ENCODE assay signal across 8 cellular contexts in the genomic region with DNA sequence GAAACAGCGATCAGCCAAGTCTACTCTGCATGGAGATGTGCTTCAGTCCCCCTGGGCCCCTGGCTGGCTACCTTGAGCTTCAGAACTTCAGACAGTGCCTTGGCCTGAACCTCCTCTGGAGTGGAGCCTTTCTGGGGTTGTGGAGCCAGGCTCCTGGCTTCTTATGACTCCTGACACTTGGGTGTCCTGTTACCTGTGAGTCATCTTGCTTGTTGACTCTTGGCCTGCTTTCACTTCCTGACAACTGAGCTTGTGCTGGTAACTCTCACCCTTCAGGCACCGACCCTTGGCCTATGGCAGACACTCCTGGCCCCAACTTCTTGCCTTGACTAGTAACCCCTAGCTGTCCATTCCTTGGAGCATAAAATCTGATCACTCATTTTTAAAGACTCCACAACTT. TPM values are rescaled to one million over a fixed set of nuclear protein-coding genes. Genes with fewer than 3 reads are reported as not detected.
DNase-seq lines count a peak whose midpoint lies in the region; ATAC-seq, FAIRE-seq and TF ChIP-seq lines count a peak whose summit lies in the region.

No MANE protein-coding gene starts in this region.

- peak; percentile 78 for DNase-seq in DMS53 treated with DMSO at 0.1 percent for 48 hours (lab: John Stamatoyannopoulos, UW; ENCODE audit: unreplicated experiment)
- peak; percentile 22 for DNase-seq in activated CD8-positive, alpha-beta T cell treated with anti-CD3 and anti-CD28 coated beads for 36 hours
- DNase-seq in nephron progenitor cell: peak; percentile 10
- DNase-seq in activated T-helper 2 cell treated with anti-CD3 and anti-CD28 coated beads, Interferon-gamma antibody, Interleukin-2, Interleukin-4, amounts not matched to agents 10 μg/mL and 5 μg/mL and 100 μg/mL, durations not matched to agents 14 hours and 24 hours and 36 hours (ENCODE audit: low spot score): no peak
- no peak for DNase-seq in GM19239 (ENCODE audit: insufficient read length, low spot score)

- intact Hi-C loops in activated CD8-positive, alpha-beta T cell treated with anti-CD3 and anti-CD28 coated beads for 36 hours (cut with micrococcal nuclease): no loop called here
- intact Hi-C loops in activated T-helper 2 cell treated with anti-CD3 and anti-CD28 coated beads, Interferon-gamma antibody, Interleukin-2, Interleukin-4, amounts not matched to agents 10 μg/mL and 5 μg/mL and 100 μg/mL, durations not matched to agents 14 hours and 24 hours and 36 hours (cut with micrococcal nuclease): no loop called here

- no peaks in the 10 kb centered on the region for H3K36me3 Mint-ChIP-seq in activated CD8-positive, alpha-beta T cell treated with anti-CD3 and anti-CD28 coated beads for 36 hours (ENCODE audit: low read depth)
- peaks cover 4% of the 10 kb centered on the region for H3K36me3 Mint-ChIP-seq in nephron progenitor cell (ENCODE audit: low read depth)
- no peaks in the 10 kb centered on the region for H3K36me3 Mint-ChIP-seq in activated T-helper 2 cell treated with anti-CD3 and anti-CD28 coated beads, Interferon-gamma antibody, Interleukin-2, Interleukin-4, amounts not matched to agents 10 μg/mL and 5 μg/mL and 100 μg/mL, durations not matched to agents 14 hours and 24 hours and 36 hours (ENCODE audit: low read depth)

- no peak overlapping the region for H3K4me3 Mint-ChIP-seq in activated CD8-positive, alpha-beta T cell treated with anti-CD3 and anti-CD28 coated beads for 36 hours
- no peak overlapping the region for H3K4me3 Mint-ChIP-seq in nephron progenitor cell
- no peak overlapping the region for H3K4me3 Mint-ChIP-seq in activated T-helper 2 cell treated with anti-CD3 and anti-CD28 coated beads, Interferon-gamma antibody, Interleukin-2, Interleukin-4, amounts not matched to agents 10 μg/mL and 5 μg/mL and 100 μg/mL, durations not matched to agents 14 hours and 24 hours and 36 hours (ENCODE audit: low read depth)

- ATAC-seq in GM21367 (IDR thresholded peaks at IDR 0.05; ENCODE audit: unreplicated experiment): peak; percentile 88
- ATAC-seq in HG03460 (IDR thresholded peaks at IDR 0.05; ENCODE audit: unreplicated experiment): peak; percentile 88
- ATAC-seq in activated CD8-positive, alpha-beta T cell treated with anti-CD3 and anti-CD28 coated beads for 36 hours: peak; percentile 77
- no peak for ATAC-seq in HG03457 (IDR thresholded peaks at IDR 0.05; ENCODE audit: unreplicated experiment)

- POLR2A ChIA-PET in activated CD8-positive, alpha-beta T cell treated with anti-CD3 and anti-CD28 coated beads for 36 hours (lab: Charles Lee): no interaction called here

- FAIRE-seq in GM19239 (lab: Jason Lieb, UNC): no peak

- peaks cover 3% of the 10 kb centered on the region for H3K9me3 Mint-ChIP-seq in activated CD8-positive, alpha-beta T cell treated with anti-CD3 and anti-CD28 coated beads for 36 hours
- peaks cover 18% of the 10 kb centered on the region for H3K9me3 Mint-ChIP-seq in nephron progenitor cell
- no peaks in the 10 kb centered on the region for H3K9me3 Mint-ChIP-seq in activated T-helper 2 cell treated with anti-CD3 and anti-CD28 coated beads, Interferon-gamma antibody, Interleukin-2, Interleukin-4, amounts not matched to agents 10 μg/mL and 5 μg/mL and 100 μg/mL, durations not matched to agents 14 hours and 24 hours and 36 hours

- no peaks in the 10 kb centered on the region for H3K27me3 Mint-ChIP-seq in activated CD8-positive, alpha-beta T cell treated with anti-CD3 and anti-CD28 coated beads for 36 hours
- peaks cover 4% of the 10 kb centered on the region for H3K27me3 Mint-ChIP-seq in nephron progenitor cell (ENCODE audit: low read depth, poor library complexity)
- peaks cover 2% of the 10 kb centered on the region for H3K27me3 Mint-ChIP-seq in activated T-helper 2 cell treated with anti-CD3 and anti-CD28 coated beads, Interferon-gamma antibody, Interleukin-2, Interleukin-4, amounts not matched to agents 10 μg/mL and 5 μg/mL and 100 μg/mL, durations not matched to agents 14 hours and 24 hours and 36 hours (ENCODE audit: low read depth)

- no peak for TF ChIP-seq CTCF in activated CD8-positive, alpha-beta T cell treated with anti-CD3 and anti-CD28 coated beads for 36 hours (IDR thresholded peaks at IDR 0.05)
- no peak for TF ChIP-seq CTCF in nephron progenitor cell (IDR thresholded peaks at IDR 0.05)

- CTCF ChIA-PET in activated CD8-positive, alpha-beta T cell treated with anti-CD3 and anti-CD28 coated beads for 36 hours (lab: Charles Lee): interaction anchor here (0.5 to 1.3 kb wide), 2 partner anchors 15 to 194 kb away, joined by 3 to 7 read pairs; no protein-coding TSS in a partner anchor

- H3K4me1 Mint-ChIP-seq in activated CD8-positive, alpha-beta T cell treated with anti-CD3 and anti-CD28 coated beads for 36 hours (ENCODE audit: low read depth): no peaks in the 10 kb centered on the region
- peaks cover 16% of the 10 kb centered on the region for H3K4me1 Mint-ChIP-seq in nephron progenitor cell
- H3K4me1 Mint-ChIP-seq in activated T-helper 2 cell treated with anti-CD3 and anti-CD28 coated beads, Interferon-gamma antibody, Interleukin-2, Interleukin-4, amounts not matched to agents 10 μg/mL and 5 μg/mL and 100 μg/mL, durations not matched to agents 14 hours and 24 hours and 36 hours (ENCODE audit: low read depth): peaks cover 5% of the 10 kb centered on the region

- no peak overlapping the region for H3K27ac Mint-ChIP-seq in activated CD8-positive, alpha-beta T cell treated with anti-CD3 and anti-CD28 coated beads for 36 hours
- peak overlapping the region; percentile 60 for H3K27ac Mint-ChIP-seq in nephron progenitor cell
- H3K27ac Mint-ChIP-seq in activated T-helper 2 cell treated with anti-CD3 and anti-CD28 coated beads, Interferon-gamma antibody, Interleukin-2, Interleukin-4, amounts not matched to agents 10 μg/mL and 5 μg/mL and 100 μg/mL, durations not matched to agents 14 hours and 24 hours and 36 hours: no peak overlapping the region

RNA-seq across cellular contexts. Expression of a gene that starts 46.5 kb away (rescaled TPM):
- not detected for total RNA-seq in activated CD8-positive, alpha-beta T cell treated with anti-CD3 and anti-CD28 coated beads for 36 hours
- not detected in 2 replicates for total RNA-seq in activated T-helper 2 cell treated with anti-CD3 and anti-CD28 coated beads, Interferon-gamma antibody, Interleukin-2, Interleukin-4, amounts not matched to agents 10 μg/mL and 5 μg/mL and 100 μg/mL, durations not matched to agents 14 hours and 24 hours and 36 hours

RNA-seq across cellular contexts. Expression of a gene that starts 52.1 kb away (rescaled TPM):
- total RNA-seq in activated CD8-positive, alpha-beta T cell treated with anti-CD3 and anti-CD28 coated beads for 36 hours: 10 to 100 TPM; 10.3 to 11.8 TPM
- total RNA-seq in activated T-helper 2 cell treated with anti-CD3 and anti-CD28 coated beads, Interferon-gamma antibody, Interleukin-2, Interleukin-4, amounts not matched to agents 10 μg/mL and 5 μg/mL and 100 μg/mL, durations not matched to agents 14 hours and 24 hours and 36 hours: 16.3 and 17.6 TPM in 2 replicates

Comparison
In these comparisons a context has a peak if more than half of its experiments do, and no peak if none do; other contexts are left out.
1. DNase-seq: peak in DMS53 treated with DMSO at 0.1 percent for 48 hours (single experiment), activated CD8-positive, alpha-beta T cell treated with anti-CD3 and anti-CD28 coated beads for 36 hours (single experiment) and nephron progenitor cell (single experiment); none in activated T-helper 2 cell treated with anti-CD3 and anti-CD28 coated beads, Interferon-gamma antibody, Interleukin-2, Interleukin-4, amounts not matched to agents 10 μg/mL and 5 μg/mL and 100 μg/mL, durations not matched to agents 14 hours and 24 hours and 36 hours (single experiment) and GM19239 (single experiment).